1 cellular context compared by ENCODE assay signal in genomic region chr5:59592101-59592500, GRCh38.
A peak's percentile ranks its signal among the peaks of the same experiment; 100 is the strongest.
TF ChIP-seq lines count a peak whose summit lies in the region.

No MANE protein-coding gene starts in this region.

TF ChIP-seq in HEK293, 187 proteins besides CTCF, POLR2A, EP300 and RAD21 (continued from another document and continues in another):
- TF ChIP-seq ZNF610 (tag by site-specific recombination; IDR thresholded peaks at IDR 0.05; ENCODE audit: borderline replicate concordance) (no peak), ZNF791 (tag by site-specific recombination; IDR thresholded peaks at IDR 0.05) (no peak), ZNF274 (IDR thresholded peaks at IDR 0.05; ENCODE audit: low read length) (no peak), ZNF274 (tag by site-specific recombination; IDR thresholded peaks at IDR 0.05; ENCODE audit: borderline replicate concordance) (no peak), BCL11A (tag by site-specific recombination; IDR thresholded peaks at IDR 0.05; ENCODE audit: low read depth) (no peak), KLF7 (tag by site-specific recombination; IDR thresholded peaks at IDR 0.05; ENCODE audit: borderline replicate concordance) (no peak), PATZ1 (tag by site-specific recombination; IDR thresholded peaks at IDR 0.05) (no peak), GLIS2 (tag by site-specific recombination; IDR thresholded peaks at IDR 0.05) (no peak), ZNF792 (tag by site-specific recombination; IDR thresholded peaks at IDR 0.05) (no peak), ZBTB44 (tag by site-specific recombination; IDR thresholded peaks at IDR 0.05) (peak; percentile 83), ZNF221 (tag by site-specific recombination; IDR thresholded peaks at IDR 0.05; ENCODE audit: borderline replicate concordance) (no peak), KLF1 (tag by site-specific recombination; IDR thresholded peaks at IDR 0.05) (no peak), ZNF558 (tag by site-specific recombination; IDR thresholded peaks at IDR 0.05) (no peak), ZNF510 (tag by site-specific recombination; IDR thresholded peaks at IDR 0.05; ENCODE audit: insufficient replicate concordance) (no peak), REST (tag by site-specific recombination; IDR thresholded peaks at IDR 0.05) (no peak), YY2 (tag by site-specific recombination; IDR thresholded peaks at IDR 0.05) (no peak), ZSCAN16 (tag by site-specific recombination; IDR thresholded peaks at IDR 0.05) (no peak), SP7 (tag by site-specific recombination; IDR thresholded peaks at IDR 0.05) (no peak), ZNF76 (tag by site-specific recombination; IDR thresholded peaks at IDR 0.05; ENCODE audit: borderline replicate concordance, low read depth) (no peak), PRDM2 (tag by site-specific recombination; IDR thresholded peaks at IDR 0.05; ENCODE audit: borderline replicate concordance) (no peak), AEBP2 (tag by site-specific recombination; IDR thresholded peaks at IDR 0.05; ENCODE audit: borderline replicate concordance) (no peak), ZNF138 (tag by site-specific recombination; IDR thresholded peaks at IDR 0.05; ENCODE audit: borderline replicate concordance) (no peak), ZNF561 (tag by site-specific recombination; IDR thresholded peaks at IDR 0.05; ENCODE audit: borderline replicate concordance) (no peak), ZNF645 (tag by site-specific recombination; IDR thresholded peaks at IDR 0.05) (no peak), ZSCAN23 (tag by site-specific recombination; IDR thresholded peaks at IDR 0.05) (no peak), ZNF148 (tag by site-specific recombination; IDR thresholded peaks at IDR 0.05; ENCODE audit: borderline replicate concordance) (no peak), RBAK (tag by site-specific recombination; IDR thresholded peaks at IDR 0.05) (no peak), ZNF26 (tag by site-specific recombination; IDR thresholded peaks at IDR 0.05) (no peak), BCL6B (tag by site-specific recombination; IDR thresholded peaks at IDR 0.05) (no peak), ZNF174 (tag by site-specific recombination; IDR thresholded peaks at IDR 0.05) (no peak), ZNF239 (tag by site-specific recombination; IDR thresholded peaks at IDR 0.05) (no peak), KLF10 (tag by site-specific recombination; IDR thresholded peaks at IDR 0.05) (no peak), ZNF585B (tag by site-specific recombination; IDR thresholded peaks at IDR 0.05) (no peak), ZNF292 (tag by site-specific recombination; IDR thresholded peaks at IDR 0.05; ENCODE audit: borderline replicate concordance, low read depth) (no peak), ZNF704 (tag by site-specific recombination; IDR thresholded peaks at IDR 0.05) (no peak)
